ENCODE assay signal across 27 cellular contexts in genomic region chr14:53493895-53494294, GRCh38.
DNase-seq lines count a peak whose midpoint lies in the region; ATAC-seq and TF ChIP-seq lines count a peak whose summit lies in the region.
"Had no signal": no experiment of that assay in that cellular context is flagged by ENCODE, and none has a peak within 500 bp of the region (broad histone marks: within the 10 kb centered on the region; RNA-seq: fewer than 3 reads in every experiment).

No MANE protein-coding gene starts in this region.

- H3K4me3 ChIP-seq in mesenchymal stem cell (ENCODE audit: insufficient read depth in 1 of 2, low read depth in 1 of 2, low read length in 2 of 2) (no peak overlapping the region), PC-9 (no peak overlapping the region)
- H3K4me3 ChIP-seq: ascending aorta, gastroesophageal sphincter, right atrium auricular region, smooth muscle cell, testis, uterus had no signal

- CTCF ChIA-PET in PC-9 (lab: Charles Lee), result no interaction called here

- H3K79me1 ChIP-seq in mesenchymal stem cell (replicated peaks; ENCODE audit: low read length, poor library complexity, severe bottlenecking), result no peaks in the 10 kb centered on the region

- H3K4me1 ChIP-seq in mesenchymal stem cell (ENCODE audit: control insufficient read depth, insufficient read depth, low read depth, low read length), result no peaks in the 10 kb centered on the region
- 0 out of 2 replicates have a peak, but pooled peaks cover 3% of the 10 kb centered on the region for H3K4me1 ChIP-seq in PC-9 (replicated peaks; ENCODE audit: insufficient read depth)
- H3K4me1 ChIP-seq: ascending aorta, right atrium auricular region, testis, uterus had no signal

- no peak overlapping the region for H2AK5ac ChIP-seq in mesenchymal stem cell (ENCODE audit: low read length, severe bottlenecking)

- H3K79me2 ChIP-seq in PC-9 (ENCODE audit: low read depth), result no peaks in the 10 kb centered on the region

- H3K14ac ChIP-seq in mesenchymal stem cell (ENCODE audit: low read length in 2 of 2), result no peak overlapping the region

- TF ChIP-seq CTCF in PC-9 (conservative IDR thresholded peaks at IDR 0.05), result no peak

- BruUV-seq in PC-9 (replicated peaks; lab: Mats Ljungman, UMichigan), result no TSS peak

- H3K4me2 ChIP-seq in mesenchymal stem cell (ENCODE audit: low read length, poor library complexity, severe bottlenecking) (no peak overlapping the region), PC-9 (no peak overlapping the region)
- H3K4me2 ChIP-seq: smooth muscle cell had no signal

- no peak overlapping the region for H3K4ac ChIP-seq in mesenchymal stem cell (ENCODE audit: low read depth in 1 of 2, low read length in 2 of 2)

- H3K36me3 ChIP-seq in mesenchymal stem cell (ENCODE audit: control insufficient read depth in 1 of 2, insufficient read depth in 2 of 2, low read depth in 1 of 2, low read length in 2 of 2), result no peaks in the 10 kb centered on the region
- no peaks in the 10 kb centered on the region for H3K36me3 ChIP-seq in PC-9 (ENCODE audit: low read depth)
- H3K36me3 ChIP-seq: ascending aorta, gastroesophageal sphincter, right atrium auricular region, uterus had no signal

- no peak overlapping the region for H3K18ac ChIP-seq in mesenchymal stem cell (ENCODE audit: low read depth in 1 of 2, low read length in 2 of 2)

- ATAC-seq in GM18909 (IDR thresholded peaks at IDR 0.05; ENCODE audit: poor library complexity, unreplicated experiment), result no peak
- ATAC-seq: CD8-positive, alpha-beta T cell; left lobe of liver; stimulated activated naive CD8-positive, alpha-beta T cell treated with anti-CD3 and anti-CD28 coated beads, Interleukin-15, Interleukin-2, amounts not matched to agents 100 U/mL and 50 U/mL, for 24 hours; T-cell had no signal

- H3K9me2 ChIP-seq in PC-9 (ENCODE audit: insufficient read depth), result peaks cover 5% of the 10 kb centered on the region; the same call in 1 of the 2 replicates

- H3K9ac ChIP-seq in mesenchymal stem cell (ENCODE audit: low read length), result peak overlapping the region; percentile 3

- no peak overlapping the region for H3K23ac ChIP-seq in mesenchymal stem cell (ENCODE audit: low read length in 2 of 2)

- no peak overlapping the region for H2BK5ac ChIP-seq in mesenchymal stem cell (ENCODE audit: low read depth, low read length, poor library complexity, severe bottlenecking)

- 100% methylated on average over 1 of the region's 1 CpG for WGBS in mesenchymal stem cell

- H3K9me3 ChIP-seq in mesenchymal stem cell (ENCODE audit: control insufficient read depth, low read length) (no peaks in the 10 kb centered on the region), PC-9 (ENCODE audit: insufficient read depth, low read depth) (no peaks in the 10 kb centered on the region)
- H3K9me3 ChIP-seq: gastroesophageal sphincter, right atrium auricular region, testis, uterus had no signal

- H2BK15ac ChIP-seq in mesenchymal stem cell (ENCODE audit: low read depth, poor library complexity, severe bottlenecking), result no peak overlapping the region

- H3K27me3 ChIP-seq in mesenchymal stem cell (ENCODE audit: control insufficient read depth in 1 of 2, insufficient read depth in 1 of 2, low read length in 2 of 2) (no peaks in the 10 kb centered on the region), PC-9 (ENCODE audit: insufficient read depth, low read depth) (no peaks in the 10 kb centered on the region)
- H3K27me3 ChIP-seq: ascending aorta, gastroesophageal sphincter, right atrium auricular region, testis, uterus had no signal

- intact Hi-C loops in PC-9 (cut with micrococcal nuclease; ENCODE audit: unreplicated experiment), result no loop called here

- H3K27ac ChIP-seq in mesenchymal stem cell (ENCODE audit: low read length, poor library complexity, severe bottlenecking) (no peak overlapping the region), PC-9 (no peak overlapping the region)
- H3K27ac ChIP-seq: ascending aorta, gastroesophageal sphincter, right atrium auricular region, RWPE1, testis had no signal

- H4K8ac ChIP-seq in mesenchymal stem cell (ENCODE audit: low read length), result no peak overlapping the region

- no peak overlapping the region for H2AFZ ChIP-seq in mesenchymal stem cell (ENCODE audit: low read depth, low read length)
- H2AFZ ChIP-seq in PC-9, result no peak overlapping the region

- POLR2A ChIA-PET in PC-9 (lab: Charles Lee; ENCODE audit: unreplicated experiment), result no interaction called here

- H3F3A ChIP-seq in PC-9 (ENCODE audit: insufficient read depth, low read depth), result no peaks in the 10 kb centered on the region

- no peak overlapping the region for H4K91ac ChIP-seq in mesenchymal stem cell (ENCODE audit: low read length)

- no peak overlapping the region for H2BK12ac ChIP-seq in mesenchymal stem cell (ENCODE audit: low read length in 2 of 2)

- H4K20me1 ChIP-seq in PC-9 (ENCODE audit: insufficient read depth), result no peaks in the 10 kb centered on the region

- H2BK120ac ChIP-seq in mesenchymal stem cell (ENCODE audit: low read depth, low read length), result no peak overlapping the region

- DNase-seq in DMS79 treated with DMSO at 0.1 percent for 48 hours (lab: John Stamatoyannopoulos, UW) (peak; percentile 61), NCI-H1417 (lab: John Stamatoyannopoulos, UW) (peak; percentile 64 to 95 (median 94)), OCI-M1 (lab: John Stamatoyannopoulos, UW) (peak; percentile 0), mesenchymal stem cell (no peak), PC-9 (no peak)
- DNase-seq in stimulated activated CD8-positive, alpha-beta memory T cell treated with anti-CD3 and anti-CD28 coated beads, Interleukin-4, amount 100 ng/mL, for 48 hours, result no peak
- DNase-seq in activated naive CD4-positive, alpha-beta T cell (lab: John Stamatoyannopoulos, UW), result no peak
- DNase-seq: activated B cell treated with CpG ODN at 0.5 μM for 24 hours; activated CD4-positive, alpha-beta T cell treated with anti-CD3 and anti-CD28 coated beads, Interleukin-2, amount 10 ng/mL, durations not matched to agents 7 days and 5 days; activated gamma-delta T cell; activated T-cell treated with anti-CD3 and anti-CD28 coated beads, Interleukin-2, amount 50 U/mL, for 1 hour; CD8-positive, alpha-beta T cell; immature natural killer cell; naive B cell; NCI-H1048; NCI-H2081 treated with DMSO at 0.1 percent for 48 hours; stimulated activated naive CD8-positive, alpha-beta T cell treated with anti-CD3 and anti-CD28 coated beads, Interleukin-15, Interleukin-2, amounts not matched to agents 100 U/mL and 50 U/mL, for 24 hours; T-cell; testis; uterus had no signal

Comparison
In these comparisons a context has a peak if more than half of its experiments do, and no peak if none do; other contexts are left out.
1. DNase-seq: peak in DMS79 treated with DMSO at 0.1 percent for 48 hours (single experiment), NCI-H1417 (3 of 3) and OCI-M1 (single experiment); none in mesenchymal stem cell (single experiment), stimulated activated CD8-positive, alpha-beta memory T cell treated with anti-CD3 and anti-CD28 coated beads, Interleukin-4, amount 100 ng/mL, for 48 hours (single experiment), activated naive CD4-positive, alpha-beta T cell (0 of 4) and PC-9 (0 of 2).